10 cellular contexts compared by ENCODE assay signal in genomic region chr2:217978536-217979150, GRCh38. TPM values are rescaled to one million over a fixed set of nuclear protein-coding genes. Genes with fewer than 3 reads are reported as not detected.
DNase-seq lines count a peak whose midpoint lies in the region; ATAC-seq and TF ChIP-seq lines count a peak whose summit lies in the region.
"Had no signal": no experiment of that assay in that cellular context is flagged by ENCODE, and none has a peak within 500 bp of the region (broad histone marks: within the 10 kb centered on the region; RNA-seq: fewer than 3 reads in every experiment).

No MANE protein-coding gene starts in this region.

- H3K27me3 ChIP-seq in cardiac muscle cell: peaks cover 9% of the 10 kb centered on the region
- no peaks in the 10 kb centered on the region for H3K27me3 ChIP-seq in uterus

- DNase-seq in NCI-H526 (lab: John Stamatoyannopoulos, UW) (peak; percentile 10 to 73), NCI-H526 treated with DMSO at 0.1 percent for 48 hours (lab: John Stamatoyannopoulos, UW) (no peak), cardiac muscle cell (ENCODE audit: low read depth in 1 of 2, low spot score in 1 of 2) (peak; percentile 47 to 56), uterus (peak; percentile 56 to 58), NCI-H2171 treated with DMSO at 0.1 percent for 48 hours (lab: John Stamatoyannopoulos, UW) (no peak)
- DNase-seq in effector CD4-positive, alpha-beta T cell: no peak
- DNase-seq: activated B cell treated with CpG ODN at 0.5 μM for 24 hours had no signal

- intact Hi-C loops in uterus (cut with DNase I; ENCODE audit: low total_unique reads): no loop called here

- H3K36me3 Mint-ChIP-seq in nephron (ENCODE audit: low read depth): peaks cover 12% of the 10 kb centered on the region

- H3K9me3 ChIP-seq in cardiac muscle cell (ENCODE audit: low read depth) (no peaks in the 10 kb centered on the region), uterus (no peaks in the 10 kb centered on the region)
- H3K9me3 ChIP-seq: A549 had no signal

- no peak for TF ChIP-seq CTCF in cardiac muscle cell (IDR thresholded peaks at IDR 0.05; ENCODE audit: low read depth, low read length)
- no peak for TF ChIP-seq CTCF in nephron (IDR thresholded peaks at IDR 0.05; ENCODE audit: unreplicated experiment in 3 of 3)
- no peak for TF ChIP-seq CTCF in uterus (IDR thresholded peaks at IDR 0.05)

- H3K4me1 Mint-ChIP-seq in nephron: peaks cover 29% of the 10 kb centered on the region
- H3K4me1 Mint-ChIP-seq: activated B cell treated with CpG ODN at 0.5 μM for 24 hours had no signal

- peaks cover 4% of the 10 kb centered on the region for H3K4me1 ChIP-seq in cardiac muscle cell (ENCODE audit: low read depth)
- H3K4me1 ChIP-seq in uterus: peaks cover 0 to 17% of the 10 kb centered on the region in 2 donors

- H3K27me3 Mint-ChIP-seq in nephron (ENCODE audit: low read depth): no peaks in the 10 kb centered on the region
- H3K27me3 Mint-ChIP-seq: activated B cell treated with CpG ODN at 0.5 μM for 24 hours had no signal

- no peak overlapping the region for H3K27ac ChIP-seq in cardiac muscle cell
- peak overlapping the region; percentile 88 to 93 for H3K27ac ChIP-seq in uterus
- H3K27ac ChIP-seq: A549 had no signal

- no peaks in the 10 kb centered on the region for H3K36me3 ChIP-seq in cardiac muscle cell
- H3K36me3 ChIP-seq in uterus: no peaks in the 10 kb centered on the region

- H3K9me3 Mint-ChIP-seq in nephron: no peaks in the 10 kb centered on the region
- H3K9me3 Mint-ChIP-seq: activated B cell treated with CpG ODN at 0.5 μM for 24 hours had no signal

- peak overlapping the region; percentile 80 to 93 (median 92) for H3K4me3 Mint-ChIP-seq in nephron
- H3K4me3 Mint-ChIP-seq: activated B cell treated with CpG ODN at 0.5 μM for 24 hours had no signal

- peak in 1 of 2 donors; percentile 14 for TF ChIP-seq POLR2A in uterus (IDR thresholded peaks at IDR 0.05)

- H3K27ac Mint-ChIP-seq in nephron: no peak overlapping the region
- H3K27ac Mint-ChIP-seq: activated B cell treated with CpG ODN at 0.5 μM for 24 hours had no signal

- no peak for ATAC-seq in HG03097 (IDR thresholded peaks at IDR 0.05; ENCODE audit: low FRiP score, unreplicated experiment)
- ATAC-seq: A549 had no signal

- H3K4me3 ChIP-seq in cardiac muscle cell (peak overlapping the region; percentile 40), uterus (peak overlapping the region; percentile 64 to 73)
- H3K4me3 ChIP-seq: A549 had no signal

RNA-seq across cellular contexts. Expression of gene TNS1, which starts 24.2 kb away (rescaled TPM):
- total RNA-seq in cardiac muscle cell (44.3 and 45.0 TPM in 2 replicates), uterus (1,000 to 10,000 TPM in 1 of 4 donors, 100 to 1,000 TPM in 3; 144 to 1,338 (median 313) TPM)
- 13.7 and 16.7 TPM in 2 replicates for polyA plus RNA-seq in cardiac muscle cell

Comparison
In these comparisons a context has a peak if more than half of its experiments do, and no peak if none do; other contexts are left out.
1. DNase-seq: peak in NCI-H526 (2 of 2), cardiac muscle cell (2 of 2) and uterus (2 of 2); none in NCI-H526 treated with DMSO at 0.1 percent for 48 hours (single experiment), effector CD4-positive, alpha-beta T cell (single experiment) and NCI-H2171 treated with DMSO at 0.1 percent for 48 hours (single experiment).